In genomic region chr5:77230727-77231469, GRCh38 we compare ENCODE assay signal across 12 cellular contexts. TPM values are rescaled to one million over a fixed set of nuclear protein-coding genes. Genes with fewer than 3 reads are reported as not detected.
A peak's percentile ranks its signal among the peaks of the same experiment; 100 is the strongest.
DNase-seq lines count a peak whose midpoint lies in the region; ATAC-seq and TF ChIP-seq lines count a peak whose summit lies in the region.
"Had no signal": no experiment of that assay in that cellular context is flagged by ENCODE, and none has a peak within 500 bp of the region (broad histone marks: within the 10 kb centered on the region; RNA-seq: fewer than 3 reads in every experiment).

No MANE protein-coding gene starts in this region.

- H3K9me3 ChIP-seq in cardiac muscle cell (ENCODE audit: low read depth) (no peaks in the 10 kb centered on the region), right cardiac atrium (ENCODE audit: control insufficient read depth, low read length) (no peaks in the 10 kb centered on the region), left lung (no peaks in the 10 kb centered on the region)

- DNase-seq in cardiac muscle cell (ENCODE audit: low read depth in 1 of 2, low spot score in 1 of 2), result no peak
- DNase-seq in right cardiac atrium, result no peak
- peak; percentile 55 for DNase-seq in NB4 (ENCODE audit: low read depth)
- peak; percentile 59 for DNase-seq in choroid plexus epithelial cell (ENCODE audit: low read depth)
- no peak for DNase-seq in activated T-cell treated with anti-CD3 and anti-CD28 coated beads, Interleukin-2, amount 50 U/mL, for 72 hours
- no peak for DNase-seq in left lung
- no peak for DNase-seq in DMS79 (lab: John Stamatoyannopoulos, UW)
- DNase-seq in Right ventricle myocardium inferior (ENCODE audit: missing footprints), result no peak
- DNase-seq: COR-L47, stomach had no signal

- WGBS in right cardiac atrium, result 83% methylated on average over 4 of the region's 4 CpGs

- H3K4me1 Mint-ChIP-seq in activated T-cell treated with anti-CD3 and anti-CD28 coated beads, Interleukin-2, amount 50 U/mL, for 72 hours (ENCODE audit: low read depth), result peaks cover 19% of the 10 kb centered on the region

- H3K4me3 Mint-ChIP-seq in activated T-cell treated with anti-CD3 and anti-CD28 coated beads, Interleukin-2, amount 50 U/mL, for 72 hours, result no peak overlapping the region
- H3K4me3 Mint-ChIP-seq: naive thymus-derived CD4-positive, alpha-beta T cell; T-helper 2 cell treated with Interferon-gamma antibody and Interleukin-4, amounts not matched to agents 5 μg/mL and 100 μg/mL, for 36 hours had no signal

- H3K27ac ChIP-seq in cardiac muscle cell, result no peak overlapping the region
- H3K27ac ChIP-seq in right cardiac atrium (ENCODE audit: low read length), result no peak overlapping the region
- H3K27ac ChIP-seq in left lung, result peak overlapping the region in 1 of 2 donors; percentile 6
- H3K27ac ChIP-seq: stomach had no signal

- peaks cover 3 to 4% of the 10 kb centered on the region in 2 donors for H3K36me3 Mint-ChIP-seq in activated T-cell treated with anti-CD3 and anti-CD28 coated beads, Interleukin-2, amount 50 U/mL, for 72 hours (ENCODE audit: insufficient read depth in 2 of 2)
- H3K36me3 Mint-ChIP-seq: naive thymus-derived CD4-positive, alpha-beta T cell had no signal

- H3K4me3 ChIP-seq in cardiac muscle cell (no peak overlapping the region), right cardiac atrium (ENCODE audit: low read length) (no peak overlapping the region), NB4 (ENCODE audit: low read depth, low read length) (peak overlapping the region; percentile 35), choroid plexus epithelial cell (ENCODE audit: low read depth, low read length) (no peak overlapping the region), left lung (no peak overlapping the region)
- H3K4me3 ChIP-seq: stomach had no signal

- TF ChIP-seq POLR2A in NB4 (IDR thresholded peaks at IDR 0.05; ENCODE audit: extremely low read depth, insufficient read length), result no peak

- ATAC-seq in right cardiac atrium (no peak), left lung (no peak), Right ventricle myocardium inferior (no peak)
- ATAC-seq in activated T-cell treated with anti-CD3 and anti-CD28 coated beads, Interleukin-2, amount 50 U/mL, for 72 hours (replicated peaks in 1 of 2), result no peak

- peaks cover 30% of the 10 kb centered on the region for H3K27me3 Mint-ChIP-seq in activated T-cell treated with anti-CD3 and anti-CD28 coated beads, Interleukin-2, amount 50 U/mL, for 72 hours (ENCODE audit: low read depth)

- no peaks in the 10 kb centered on the region for H3K27me3 ChIP-seq in cardiac muscle cell
- no peaks in the 10 kb centered on the region for H3K27me3 ChIP-seq in right cardiac atrium (ENCODE audit: control insufficient read depth, insufficient read depth)
- no peaks in the 10 kb centered on the region for H3K27me3 ChIP-seq in left lung
- H3K27me3 ChIP-seq: stomach had no signal

- intact Hi-C loops in right cardiac atrium (cut with DNase I) (no loop called here), left lung (cut with DNase I) (no loop called here), Right ventricle myocardium inferior (cut with DNase I) (no loop called here)

- H3K9me3 Mint-ChIP-seq in activated T-cell treated with anti-CD3 and anti-CD28 coated beads, Interleukin-2, amount 50 U/mL, for 72 hours, result peaks cover 3 to 4% of the 10 kb centered on the region in 2 donors

- peak; percentile 16 for TF ChIP-seq CTCF in cardiac muscle cell (IDR thresholded peaks at IDR 0.05; ENCODE audit: low read depth, low read length)
- peak; percentile 17 for TF ChIP-seq CTCF in NB4 (IDR thresholded peaks at IDR 0.05; ENCODE audit: low read depth, low read length)
- TF ChIP-seq CTCF in choroid plexus epithelial cell (conservative IDR thresholded peaks at IDR 0.05; ENCODE audit: low read depth, low read length), result peak; percentile 54
- TF ChIP-seq CTCF in left lung (IDR thresholded peaks at IDR 0.05), result peak in 1 of 2 donors; percentile 12

- H3K27ac Mint-ChIP-seq in activated T-cell treated with anti-CD3 and anti-CD28 coated beads, Interleukin-2, amount 50 U/mL, for 72 hours, result no peak overlapping the region
- H3K27ac Mint-ChIP-seq: naive thymus-derived CD4-positive, alpha-beta T cell; T-helper 2 cell treated with Interferon-gamma antibody and Interleukin-4, amounts not matched to agents 5 μg/mL and 100 μg/mL, for 36 hours had no signal

- H3K36me3 ChIP-seq in cardiac muscle cell (no peaks in the 10 kb centered on the region), left lung (no peaks in the 10 kb centered on the region)
- H3K36me3 ChIP-seq: stomach had no signal

- H3K4me1 ChIP-seq in cardiac muscle cell (ENCODE audit: low read depth), result no peaks in the 10 kb centered on the region
- peaks cover 10% of the 10 kb centered on the region for H3K4me1 ChIP-seq in right cardiac atrium (ENCODE audit: control insufficient read depth, insufficient read depth, low read length)
- H3K4me1 ChIP-seq in left lung, result peaks cover 0 to 3% of the 10 kb centered on the region in 2 donors

RNA-seq across cellular contexts. Expression of gene PDE8B, which starts 20.4 kb away (rescaled TPM):
- total RNA-seq in cardiac muscle cell, result 0.83 and 3.3 TPM in 2 replicates
- 0.84 and 1.4 TPM in 2 replicates for polyA plus RNA-seq in cardiac muscle cell
- 10 to 100 TPM; 35.8 to 71.2 (median 46.5) TPM for total RNA-seq in right cardiac atrium
- 15.1 TPM for polyA plus RNA-seq in right cardiac atrium
- total RNA-seq in activated T-cell treated with anti-CD3 and anti-CD28 coated beads, Interleukin-2, amount 50 U/mL, for 72 hours, result under 1 TPM; 0.07 to 0.36 TPM
- total RNA-seq in left lung, result 1 to 10 TPM; 3.3 to 3.6 TPM
- total RNA-seq in Right ventricle myocardium inferior, result 1.0 TPM

Comparison
In these comparisons a context has a peak if more than half of its experiments do, and no peak if none do; other contexts are left out.
1. DNase-seq: peak in NB4 (single experiment) and choroid plexus epithelial cell (single experiment); none in cardiac muscle cell (0 of 2), right cardiac atrium (0 of 3), activated T-cell treated with anti-CD3 and anti-CD28 coated beads, Interleukin-2, amount 50 U/mL, for 72 hours (0 of 2), left lung (0 of 2), DMS79 (single experiment) and Right ventricle myocardium inferior (single experiment).